Comparison of ENCODE assay signal across 15 cellular contexts in the genomic region with DNA sequence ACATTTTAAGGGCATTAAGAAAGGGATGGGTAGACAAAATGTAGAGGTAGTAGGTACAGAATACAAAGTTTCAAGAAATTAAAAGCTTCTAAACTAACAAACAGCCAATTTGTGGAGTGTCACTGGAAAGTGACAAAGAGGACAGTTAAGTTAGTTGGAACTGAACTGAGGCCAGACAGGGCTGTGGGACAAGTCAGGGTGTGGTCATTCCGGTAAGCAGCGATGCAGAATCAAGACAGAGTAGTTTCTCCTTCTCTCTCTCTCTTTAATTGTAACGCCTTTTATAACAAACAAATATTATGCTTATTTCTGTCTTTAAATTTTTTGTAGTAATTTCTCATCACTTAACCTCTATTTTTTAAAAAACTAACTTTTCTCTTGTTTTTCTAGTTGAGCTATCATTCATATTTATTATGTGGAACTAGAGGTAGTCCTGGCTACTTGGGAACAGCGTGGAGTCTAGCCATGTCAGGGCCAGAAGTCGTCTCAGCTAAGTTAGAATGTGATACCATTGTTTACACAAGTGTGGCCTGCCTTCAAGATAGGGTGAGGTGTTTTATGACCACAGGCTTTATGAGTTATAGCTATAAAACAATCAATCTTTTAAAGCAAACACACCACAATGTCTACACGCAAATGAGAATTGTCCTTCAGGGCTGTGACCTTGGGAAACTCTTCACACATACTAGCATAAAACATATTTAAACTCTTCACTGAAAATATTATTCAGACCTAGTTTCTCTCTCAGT.
A peak's percentile ranks its signal among the peaks of the same experiment; 100 is the strongest.
DNase-seq lines count a peak whose midpoint lies in the region; ATAC-seq, FAIRE-seq and TF ChIP-seq lines count a peak whose summit lies in the region.
"Had no signal": no experiment of that assay in that cellular context is flagged by ENCODE, and none has a peak within 500 bp of the region (broad histone marks: within the 10 kb centered on the region; RNA-seq: fewer than 3 reads in every experiment).

No MANE protein-coding gene starts in this region.

- CTCF ChIA-PET in mammary epithelial cell (lab: Charles Lee; ENCODE audit: low non-redundant PET), result no interaction called here

- no TSS peak for BruUV-seq in mammary epithelial cell (replicated peaks; lab: Mats Ljungman, UMichigan)

- FAIRE-seq in keratinocyte (lab: Jason Lieb, UNC), result peak; percentile 43
- FAIRE-seq in urothelium cell line (lab: Jason Lieb, UNC), result no peak
- FAIRE-seq: TTC549 had no signal

- H3K9me3 ChIP-seq in mammary epithelial cell (replicated peaks; ENCODE audit: insufficient read depth, low read length), result no peaks in the 10 kb centered on the region
- no peaks in the 10 kb centered on the region for H3K9me3 ChIP-seq in breast epithelium
- H3K9me3 ChIP-seq in keratinocyte (ENCODE audit: control insufficient read depth, low read depth, low read length), result no peaks in the 10 kb centered on the region
- peaks cover 0 to 6% (median 3%) of the 10 kb centered on the region in 4 donors for H3K9me3 ChIP-seq in esophagus muscularis mucosa
- H3K9me3 ChIP-seq in right lobe of liver, result no peaks in the 10 kb centered on the region

- H3K4me1 ChIP-seq in mammary epithelial cell (ENCODE audit: insufficient read depth, low read length), result peaks cover 11% of the 10 kb centered on the region
- H3K4me1 ChIP-seq in breast epithelium, result no peaks in the 10 kb centered on the region
- peaks cover 12% of the 10 kb centered on the region for H3K4me1 ChIP-seq in keratinocyte (ENCODE audit: control insufficient read depth, extremely low read depth, insufficient read depth, low read length)
- H3K4me1 ChIP-seq in esophagus muscularis mucosa, result no peaks in the 10 kb centered on the region
- H3K4me1 ChIP-seq in right lobe of liver, result no peaks in the 10 kb centered on the region
- H3K4me1 ChIP-seq: neural progenitor cell had no signal

- H2AFZ ChIP-seq in mammary epithelial cell (ENCODE audit: low read depth, low read length), result no peak overlapping the region
- H2AFZ ChIP-seq in keratinocyte (ENCODE audit: control insufficient read depth, low read length), result no peak overlapping the region
- H2AFZ ChIP-seq: neural progenitor cell had no signal

- dilution Hi-C loops in mammary epithelial cell (cut with HindIII; ENCODE audit: low sequenced_read_pairs), result no loop called here
- dilution Hi-C loops in keratinocyte (cut with MboI; ENCODE audit: extremely low pct_ligation_motif_present, low sequenced_read_pairs), result loop anchor here (25.0 kb wide), 1 partner anchor 113 kb away; no protein-coding TSS in a partner anchor

- no peak for TF ChIP-seq POLR2A in breast epithelium (IDR thresholded peaks at IDR 0.05)
- TF ChIP-seq POLR2A in esophagus muscularis mucosa (IDR thresholded peaks at IDR 0.05; ENCODE audit: low read depth), result no peak
- no peak for TF ChIP-seq POLR2A in right lobe of liver (IDR thresholded peaks at IDR 0.05)

- H3K27me3 ChIP-seq in mammary epithelial cell (ENCODE audit: insufficient read depth, low read length), result no peaks in the 10 kb centered on the region
- no peaks in the 10 kb centered on the region for H3K27me3 ChIP-seq in breast epithelium
- no peaks in the 10 kb centered on the region for H3K27me3 ChIP-seq in keratinocyte (ENCODE audit: control insufficient read depth, extremely low read depth, insufficient read depth, low read length)
- no peaks in the 10 kb centered on the region for H3K27me3 ChIP-seq in esophagus muscularis mucosa
- H3K27me3 ChIP-seq in right lobe of liver, result no peaks in the 10 kb centered on the region
- H3K27me3 ChIP-seq: cardiac muscle cell, neural progenitor cell had no signal

- H4K20me1 ChIP-seq in mammary epithelial cell (ENCODE audit: insufficient read depth, low read length), result no peaks in the 10 kb centered on the region
- H4K20me1 ChIP-seq in keratinocyte (ENCODE audit: control insufficient read depth, extremely low read depth, insufficient read depth, low read length), result no peaks in the 10 kb centered on the region

- H3K9ac ChIP-seq in mammary epithelial cell (ENCODE audit: insufficient read depth, low read length), result no peak overlapping the region
- H3K9ac ChIP-seq in keratinocyte (ENCODE audit: control insufficient read depth, extremely low read depth, insufficient read depth, low read length), result no peak overlapping the region
- H3K9ac ChIP-seq: neural progenitor cell had no signal

- 76% methylated on average over 5 of the region's 6 CpGs for WGBS in mammary epithelial cell (ENCODE audit: low coverage, missing lambda C conversion rate)
- 58% methylated on average over 6 of the region's 6 CpGs for WGBS in esophagus muscularis mucosa
- 54% methylated on average over 6 of the region's 6 CpGs for WGBS in right lobe of liver (ENCODE audit: insufficient coverage, low coverage, low lambda C conversion rate, missing lambda C conversion rate)

- TF ChIP-seq EP300 in esophagus muscularis mucosa (IDR thresholded peaks at IDR 0.05), result no peak

- no peak for TF ChIP-seq CTCF in mammary epithelial cell (conservative IDR thresholded peaks at IDR 0.05 in 1 of 2, IDR thresholded peaks at IDR 0.05 in 1 of 2; ENCODE audit: extremely low read depth in 1 of 2, insufficient read depth in 1 of 2, low read depth in 1 of 2, low read length in 2 of 2)
- no peak for TF ChIP-seq CTCF in breast epithelium (IDR thresholded peaks at IDR 0.05)
- no peak for TF ChIP-seq CTCF in keratinocyte (optimal IDR thresholded peaks at IDR 0.05 in 1 of 3, IDR thresholded peaks at IDR 0.05 in 1 of 3, conservative IDR thresholded peaks at IDR 0.05 in 1 of 3; ENCODE audit: extremely low read depth in 1 of 3, insufficient read depth in 2 of 3, low read length in 3 of 3)
- TF ChIP-seq CTCF in esophagus muscularis mucosa (IDR thresholded peaks at IDR 0.05), result no peak
- no peak for TF ChIP-seq CTCF in right lobe of liver (IDR thresholded peaks at IDR 0.05)

- H3K27ac ChIP-seq in mammary epithelial cell (ENCODE audit: insufficient read depth, low read depth, low read length), result no peak overlapping the region
- H3K27ac ChIP-seq in breast epithelium, result no peak overlapping the region
- H3K27ac ChIP-seq in keratinocyte (ENCODE audit: control insufficient read depth, insufficient read depth, low read length), result no peak overlapping the region
- H3K27ac ChIP-seq in esophagus muscularis mucosa (replicated peaks in 1 of 4), result no peak overlapping the region
- no peak overlapping the region for H3K27ac ChIP-seq in right lobe of liver
- H3K27ac ChIP-seq: cardiac muscle cell, neural progenitor cell had no signal

- ATAC-seq in right lobe of liver, result no peak
- ATAC-seq: SK-N-SH treated with all-trans-retinoic acid at 6 μM for 48 hours had no signal

- H3K4me3 ChIP-seq in mammary epithelial cell (replicated peaks in 1 of 3; ENCODE audit: insufficient read depth in 1 of 3, low read depth in 2 of 3, low read length in 3 of 3) (no peak overlapping the region), breast epithelium (no peak overlapping the region), keratinocyte (ENCODE audit: control insufficient read depth in 2 of 3, extremely low read depth in 1 of 3, insufficient read depth in 2 of 3, low read depth in 1 of 3, low read length in 3 of 3) (no peak overlapping the region), esophagus muscularis mucosa (no peak overlapping the region), right lobe of liver (no peak overlapping the region)
- H3K4me3 ChIP-seq: cardiac muscle cell, neural progenitor cell had no signal

- H3K79me2 ChIP-seq in mammary epithelial cell (ENCODE audit: insufficient read depth, low read length) (no peaks in the 10 kb centered on the region), keratinocyte (ENCODE audit: control insufficient read depth, insufficient read depth, low read length) (no peaks in the 10 kb centered on the region)

- in situ Hi-C loops in mammary epithelial cell (cut with MboI; ENCODE audit: low sequenced_read_pairs in 2 of 2), result loop anchor here in 1 of 2 donors (10.0 kb wide), 1 partner anchor 310 kb away; no protein-coding TSS in a partner anchor

- H3K4me2 ChIP-seq in mammary epithelial cell (ENCODE audit: insufficient read depth, low read depth, low read length) (no peak overlapping the region), keratinocyte (ENCODE audit: control insufficient read depth, extremely low read depth, insufficient read depth, low read depth, low read length) (no peak overlapping the region)
- H3K4me2 ChIP-seq: neural progenitor cell had no signal

- DNase-seq in mammary epithelial cell (peak; percentile 56), breast epithelium (ENCODE audit: low spot score in 2 of 2) (no peak), SHP77 (lab: John Stamatoyannopoulos, UW) (peak; percentile 37 to 52), keratinocyte (ENCODE audit: low read depth, low spot score) (no peak), urothelium cell line (ENCODE audit: low spot score) (peak; percentile 42), GDM1 (lab: John Stamatoyannopoulos, UW) (no peak), esophagus muscularis mucosa (ENCODE audit: extremely low spot score) (no peak), right lobe of liver (no peak)
- DNase-seq: activated T-cell treated with anti-CD3 and anti-CD28 coated beads, Interleukin-2, amount 50 U/mL, for 1 hour; NCI-H146; retina had no signal

- intact Hi-C loops in mammary epithelial cell (cut with micrococcal nuclease) (no loop called here), breast epithelium (cut with DNase I; ENCODE audit: low total_unique reads) (no loop called here), esophagus muscularis mucosa (cut with DNase I) (no loop called here), right lobe of liver (cut with DNase I) (no loop called here)

- no peaks in the 10 kb centered on the region for H3K9me1 ChIP-seq in keratinocyte (ENCODE audit: control insufficient read depth, extremely low read depth, insufficient read depth, low read length)

- H3K36me3 ChIP-seq in mammary epithelial cell (ENCODE audit: insufficient read depth, low read length), result no peaks in the 10 kb centered on the region
- no peaks in the 10 kb centered on the region for H3K36me3 ChIP-seq in breast epithelium
- H3K36me3 ChIP-seq in keratinocyte (ENCODE audit: control insufficient read depth in 2 of 2, extremely low read depth in 1 of 2, insufficient read depth in 2 of 2, low read length in 2 of 2), result no peaks in the 10 kb centered on the region
- no peaks in the 10 kb centered on the region for H3K36me3 ChIP-seq in esophagus muscularis mucosa
- H3K36me3 ChIP-seq in right lobe of liver, result no peaks in the 10 kb centered on the region
- H3K36me3 ChIP-seq: cardiac muscle cell, neural progenitor cell had no signal

Comparison
In these comparisons a context has a peak if more than half of its experiments do, and no peak if none do; other contexts are left out.
1. DNase-seq: peak in mammary epithelial cell (single experiment), SHP77 (2 of 2) and urothelium cell line (single experiment); none in breast epithelium (0 of 2), keratinocyte (single experiment), GDM1 (single experiment), esophagus muscularis mucosa (single experiment) and right lobe of liver (0 of 3).